In the genomic region with DNA sequence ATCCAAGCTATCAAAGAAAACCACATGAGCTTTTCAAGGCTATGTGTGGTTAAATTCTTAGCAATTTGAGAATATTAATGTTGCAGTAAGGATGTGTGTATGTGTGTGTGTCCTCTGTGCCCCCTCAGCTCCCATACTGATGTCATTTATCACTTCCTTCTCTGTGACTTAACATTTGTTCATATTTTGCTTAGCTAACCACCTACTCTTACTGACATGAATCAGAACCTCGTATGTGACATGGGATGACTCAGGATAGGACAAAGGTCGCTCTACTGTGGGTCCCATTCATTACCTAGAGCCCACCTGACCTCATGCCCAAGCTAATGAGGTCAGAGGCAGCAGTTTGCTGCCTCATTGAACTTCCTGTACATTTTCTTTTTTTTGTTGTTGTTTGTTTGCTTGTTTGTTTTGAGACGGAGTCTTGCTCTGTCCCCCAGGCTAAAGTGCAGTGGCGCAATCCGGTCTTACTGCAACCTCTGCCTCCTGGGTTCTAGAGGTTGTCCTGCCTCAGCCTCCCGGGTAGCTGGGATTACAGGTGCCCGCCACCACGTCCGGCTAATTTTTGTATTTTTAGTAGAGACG, we compare ENCODE assay signal across 9 cellular contexts. TPM values are rescaled to one million over a fixed set of nuclear protein-coding genes. Genes with fewer than 3 reads are reported as not detected.
DNase-seq lines count a peak whose midpoint lies in the region; FAIRE-seq and TF ChIP-seq lines count a peak whose summit lies in the region.
"Had no signal": no experiment of that assay in that cellular context is flagged by ENCODE, and none has a peak within 500 bp of the region (broad histone marks: within the 10 kb centered on the region; RNA-seq: fewer than 3 reads in every experiment).

No MANE protein-coding gene starts in this region.

- peaks cover 75% of the 10 kb centered on the region for H3K4me1 Mint-ChIP-seq in chondrocyte (ENCODE audit: low read depth)

- H3K9me3 ChIP-seq in small intestine (ENCODE audit: control insufficient read depth, low read depth): no peaks in the 10 kb centered on the region

- no peaks in the 10 kb centered on the region for H3K4me1 ChIP-seq in small intestine (ENCODE audit: control insufficient read depth in 2 of 2, insufficient read depth in 1 of 2, low read depth in 1 of 2, low read length in 1 of 2)

- DNase-seq in SIG-M5 treated with dmso at 0.1 percent for 504 hours (lab: John Stamatoyannopoulos, UW; ENCODE audit: unreplicated experiment) (peak; percentile 8), SIG-M5 (lab: John Stamatoyannopoulos, UW) (no peak), HTR-8/SVneo (ENCODE audit: insufficient read length, low spot score) (no peak), chondrocyte (ENCODE audit: low spot score) (no peak), small intestine (peak; percentile 20), NCI-H226 (no peak), NCI-H524 treated with DMSO at 0.1 percent for 48 hours (lab: John Stamatoyannopoulos, UW) (no peak), NCI-H526 (lab: John Stamatoyannopoulos, UW) (no peak)

- FAIRE-seq in HTR-8/SVneo (lab: Jason Lieb, UNC): peak; percentile 78
- no peak for FAIRE-seq in small intestine (lab: Jason Lieb, UNC)

- peak overlapping the region; percentile 96 for H3K27ac Mint-ChIP-seq in chondrocyte (ENCODE audit: unreplicated experiment)

- no peaks in the 10 kb centered on the region for H3K9me3 Mint-ChIP-seq in chondrocyte (ENCODE audit: low read depth)

- no peak overlapping the region for H3K4me3 Mint-ChIP-seq in chondrocyte (ENCODE audit: unreplicated experiment)

- TF ChIP-seq CTCF in chondrocyte (IDR thresholded peaks at IDR 0.05): no peak

- no peaks in the 10 kb centered on the region for H3K36me3 ChIP-seq in small intestine (ENCODE audit: control insufficient read depth in 2 of 2, insufficient read depth in 2 of 2, low read length in 2 of 2)

- no peak overlapping the region for H3K27ac ChIP-seq in small intestine (ENCODE audit: low read depth in 1 of 2, low read length in 1 of 2)

- no peaks in the 10 kb centered on the region for H3K27me3 Mint-ChIP-seq in chondrocyte (ENCODE audit: low read depth)

- H3K27me3 ChIP-seq in small intestine (ENCODE audit: control insufficient read depth in 2 of 2, insufficient read depth in 2 of 2, low read length in 2 of 2): no peaks in the 10 kb centered on the region

- H3K4me3 ChIP-seq in small intestine (ENCODE audit: low read depth in 1 of 2, low read length in 2 of 2): no peak overlapping the region

- 32 to 57% (median 42%) methylated on average over 10 of the region's 10 CpGs for WGBS in small intestine, 3 donors

- no peaks in the 10 kb centered on the region for H3K36me3 Mint-ChIP-seq in chondrocyte (ENCODE audit: low read depth)

RNA-seq across cellular contexts. Expression of a gene that starts 36.3 kb away (rescaled TPM):
- total RNA-seq in chondrocyte: not detected in 3 replicates
- under 1 TPM in 1 of 3 donors, not detected in 2; 0.07 TPM for polyA plus RNA-seq in small intestine
- polyA plus RNA-seq: AG04450 had no signal

RNA-seq across cellular contexts. Expression of a gene that starts 51.9 kb away (rescaled TPM):
- total RNA-seq in chondrocyte: 14.8 to 23.7 TPM (median 15.5 TPM) in 3 replicates
- 10 to 100 TPM in 2 of 3 donors, 1 to 10 TPM in 1; 9.2 to 31.9 (median 11.9) TPM for polyA plus RNA-seq in small intestine

Comparison
In these comparisons a context has a peak if more than half of its experiments do, and no peak if none do; other contexts are left out.
1. DNase-seq: peak in SIG-M5 treated with dmso at 0.1 percent for 504 hours (single experiment) and small intestine (single experiment); none in SIG-M5 (single experiment), HTR-8/SVneo (single experiment), chondrocyte (single experiment), NCI-H226 (single experiment), NCI-H524 treated with DMSO at 0.1 percent for 48 hours (single experiment) and NCI-H526 (0 of 2).